Comparison of ENCODE assay signal across 8 cellular contexts in genomic region chr11:727859-728748, GRCh38. TPM values are rescaled to one million over a fixed set of nuclear protein-coding genes. Genes with fewer than 3 reads are reported as not detected.
A peak's percentile ranks its signal among the peaks of the same experiment; 100 is the strongest.
DNase-seq lines count a peak whose midpoint lies in the region; ATAC-seq lines count a peak whose summit lies in the region.

No MANE protein-coding gene starts in this region.

- H3K27me3 Mint-ChIP-seq in naive thymus-derived CD4-positive, alpha-beta T cell: peaks cover 0 to 8% (median 4%) of the 10 kb centered on the region in 5 donors
- peaks cover 9% of the 10 kb centered on the region for H3K27me3 Mint-ChIP-seq in stimulated activated memory B cell treated with anti-CD40 and anti-IgM and Interleukin-4, amounts not matched to agents 10 μg/mL and 1 μg/mL and 100 μg/mL, for 72 hours

- intact Hi-C loops in naive thymus-derived CD4-positive, alpha-beta T cell (cut with micrococcal nuclease): loop anchor here (1.0 to 10.0 kb wide), 7 partner anchors 19 to 324 kb away; partner anchors contain the start of genes SLC25A22 (in 2 of the 2), PTDSS2 (in 1 of the 2) and TALDO1 (in 1 of the 2)

- no peaks in the 10 kb centered on the region for H3K27me3 ChIP-seq in naive thymus-derived CD4-positive, alpha-beta T cell (ENCODE audit: control insufficient read depth in 2 of 2, insufficient read depth in 2 of 2, low read length in 2 of 2)

- ATAC-seq in HG02588 (IDR thresholded peaks at IDR 0.05; ENCODE audit: unreplicated experiment) (peak; percentile 48), esophagus mucosa (peak; percentile 80), GM18873 (IDR thresholded peaks at IDR 0.05; ENCODE audit: low FRiP score, unreplicated experiment) (no peak)
- peak; percentile 93 for ATAC-seq in naive thymus-derived CD4-positive, alpha-beta T cell
- peak; percentile 81 for ATAC-seq in stimulated activated memory B cell treated with anti-CD40 and anti-IgM and Interleukin-4, amounts not matched to agents 10 μg/mL and 1 μg/mL and 100 μg/mL, for 72 hours

- no peaks in the 10 kb centered on the region for H3K36me3 ChIP-seq in naive thymus-derived CD4-positive, alpha-beta T cell (ENCODE audit: control insufficient read depth in 2 of 3, insufficient read depth in 3 of 3, low read length in 3 of 3)

- peaks cover 4 to 11% (median 8%) of the 10 kb centered on the region in 7 donors for H3K4me1 Mint-ChIP-seq in naive thymus-derived CD4-positive, alpha-beta T cell
- H3K4me1 Mint-ChIP-seq in stimulated activated memory B cell treated with anti-CD40 and anti-IgM and Interleukin-4, amounts not matched to agents 10 μg/mL and 1 μg/mL and 100 μg/mL, for 72 hours: peaks cover 9% of the 10 kb centered on the region

- H3K9me3 ChIP-seq in naive thymus-derived CD4-positive, alpha-beta T cell (ENCODE audit: control insufficient read depth in 2 of 3, low read length in 3 of 3): no peaks in the 10 kb centered on the region

- no peak overlapping the region for H3K4me3 ChIP-seq in naive thymus-derived CD4-positive, alpha-beta T cell (ENCODE audit: low read length)

- H3K4me1 ChIP-seq in naive thymus-derived CD4-positive, alpha-beta T cell (ENCODE audit: control insufficient read depth in 2 of 2, insufficient read depth in 2 of 2, low read length in 2 of 2): peaks cover 11 to 17% of the 10 kb centered on the region in 2 donors

- DNase-seq in DMS79 (lab: John Stamatoyannopoulos, UW): peak; percentile 12
- DNase-seq in NOMO-1 treated with DMSO at 0.1 percent for 48 hours (lab: John Stamatoyannopoulos, UW; ENCODE audit: unreplicated experiment): peak; percentile 54
- DNase-seq in activated T-cell treated with anti-CD3 and anti-CD28 coated beads for 48 hours (ENCODE audit: low read depth): peak; percentile 83
- peak; percentile 52 to 86 (median 71) for DNase-seq in naive thymus-derived CD4-positive, alpha-beta T cell

- CTCF ChIA-PET in naive thymus-derived CD4-positive, alpha-beta T cell (lab: Charles Lee): interaction anchor here (3.0 to 3.6 kb wide), 2 partner anchors 32 to 172 kb away, joined by 16 to 28 read pairs; partner anchors contain the start of genes DEAF1 and TMEM80

- H3K9me3 Mint-ChIP-seq in naive thymus-derived CD4-positive, alpha-beta T cell: peaks cover 0 to 2% (median 0%) of the 10 kb centered on the region in 11 donors
- H3K9me3 Mint-ChIP-seq in stimulated activated memory B cell treated with anti-CD40 and anti-IgM and Interleukin-4, amounts not matched to agents 10 μg/mL and 1 μg/mL and 100 μg/mL, for 72 hours: no peaks in the 10 kb centered on the region

- H3K27ac ChIP-seq in naive thymus-derived CD4-positive, alpha-beta T cell (ENCODE audit: low read depth, low read length): no peak overlapping the region

- H3K36me3 Mint-ChIP-seq in naive thymus-derived CD4-positive, alpha-beta T cell: no peaks in the 10 kb centered on the region
- H3K36me3 Mint-ChIP-seq in stimulated activated memory B cell treated with anti-CD40 and anti-IgM and Interleukin-4, amounts not matched to agents 10 μg/mL and 1 μg/mL and 100 μg/mL, for 72 hours: no peaks in the 10 kb centered on the region

- POLR2A ChIA-PET in naive thymus-derived CD4-positive, alpha-beta T cell (lab: Charles Lee): interaction anchor here (0.6 to 7.7 kb wide), 5 partner anchors 9 to 172 kb away, joined by 4 to 68 read pairs (median 13); partner anchors contain the start of genes LMNTD2 and TALDO1

- H3K4me3 Mint-ChIP-seq in naive thymus-derived CD4-positive, alpha-beta T cell: no peak overlapping the region
- no peak overlapping the region for H3K4me3 Mint-ChIP-seq in stimulated activated memory B cell treated with anti-CD40 and anti-IgM and Interleukin-4, amounts not matched to agents 10 μg/mL and 1 μg/mL and 100 μg/mL, for 72 hours

- no peak overlapping the region for H3K27ac Mint-ChIP-seq in naive thymus-derived CD4-positive, alpha-beta T cell
- no peak overlapping the region for H3K27ac Mint-ChIP-seq in stimulated activated memory B cell treated with anti-CD40 and anti-IgM and Interleukin-4, amounts not matched to agents 10 μg/mL and 1 μg/mL and 100 μg/mL, for 72 hours

RNA-seq across cellular contexts. Expression of gene TALDO1, which starts 19.2 kb away (rescaled TPM):
- 263 TPM for total RNA-seq in esophagus mucosa
- 100 to 1,000 TPM in 2 of 5 experiments, 10 to 100 TPM in 3; 61.4 to 272 (median 90.3) TPM for total RNA-seq in naive thymus-derived CD4-positive, alpha-beta T cell
- 100 to 1,000 TPM; 179 to 214 TPM for polyA plus RNA-seq in naive thymus-derived CD4-positive, alpha-beta T cell

RNA-seq across cellular contexts. Expression of gene EPS8L2, which starts 22.1 kb away (rescaled TPM):
- 259 TPM for total RNA-seq in esophagus mucosa
- total RNA-seq in naive thymus-derived CD4-positive, alpha-beta T cell: 10 to 100 TPM in 3 of 5 experiments, 1 to 10 TPM in 2; 7.2 to 16.6 (median 10.9) TPM
- polyA plus RNA-seq in naive thymus-derived CD4-positive, alpha-beta T cell: 1 to 10 TPM; 4.5 to 4.6 TPM

RNA-seq across cellular contexts. Expression of gene TMEM80, which starts 32.5 kb away (rescaled TPM):
- total RNA-seq in esophagus mucosa: 15.7 TPM
- 10 to 100 TPM; 26.2 to 44.3 (median 40.4) TPM for total RNA-seq in naive thymus-derived CD4-positive, alpha-beta T cell
- polyA plus RNA-seq in naive thymus-derived CD4-positive, alpha-beta T cell: 10 to 100 TPM; 31.4 to 37.8 TPM

RNA-seq across cellular contexts. Expression of gene DEAF1, which starts 33.1 kb away (rescaled TPM):
- total RNA-seq in esophagus mucosa: 23.8 TPM
- 100 to 1,000 TPM in 1 of 5 experiments, 10 to 100 TPM in 4; 44.5 to 117 (median 54.2) TPM for total RNA-seq in naive thymus-derived CD4-positive, alpha-beta T cell
- polyA plus RNA-seq in naive thymus-derived CD4-positive, alpha-beta T cell: 10 to 100 TPM; 33.0 to 71.8 TPM

RNA-seq across cellular contexts. Expression of gene GATD1, which starts 49.2 kb away (rescaled TPM):
- total RNA-seq in esophagus mucosa: 38.4 TPM
- total RNA-seq in naive thymus-derived CD4-positive, alpha-beta T cell: 10 to 100 TPM; 37.8 to 59.2 (median 52.9) TPM
- 10 to 100 TPM in 1 of 2 donors, 1 to 10 TPM in 1; 8.1 to 17.8 TPM for polyA plus RNA-seq in naive thymus-derived CD4-positive, alpha-beta T cell

Comparison
In these comparisons a context has a peak if more than half of its experiments do, and no peak if none do; other contexts are left out.
1. DNase-seq: peak in every context shown above with its lines; median percentile 83 in activated T-cell treated with anti-CD3 and anti-CD28 coated beads for 48 hours; 71 in naive thymus-derived CD4-positive, alpha-beta T cell; 54 in NOMO-1 treated with DMSO at 0.1 percent for 48 hours; 12 in DMS79.
2. RNA of gene EPS8L2, which starts 22.1 kb away (total RNA-seq): 259 TPM in esophagus mucosa (single experiment); 7.2 to 16.6 TPM in naive thymus-derived CD4-positive, alpha-beta T cell; every median in the first group is over 10 times any median in the second.